Comparison of ENCODE assay signal across 1 cellular context in the genomic region with DNA sequence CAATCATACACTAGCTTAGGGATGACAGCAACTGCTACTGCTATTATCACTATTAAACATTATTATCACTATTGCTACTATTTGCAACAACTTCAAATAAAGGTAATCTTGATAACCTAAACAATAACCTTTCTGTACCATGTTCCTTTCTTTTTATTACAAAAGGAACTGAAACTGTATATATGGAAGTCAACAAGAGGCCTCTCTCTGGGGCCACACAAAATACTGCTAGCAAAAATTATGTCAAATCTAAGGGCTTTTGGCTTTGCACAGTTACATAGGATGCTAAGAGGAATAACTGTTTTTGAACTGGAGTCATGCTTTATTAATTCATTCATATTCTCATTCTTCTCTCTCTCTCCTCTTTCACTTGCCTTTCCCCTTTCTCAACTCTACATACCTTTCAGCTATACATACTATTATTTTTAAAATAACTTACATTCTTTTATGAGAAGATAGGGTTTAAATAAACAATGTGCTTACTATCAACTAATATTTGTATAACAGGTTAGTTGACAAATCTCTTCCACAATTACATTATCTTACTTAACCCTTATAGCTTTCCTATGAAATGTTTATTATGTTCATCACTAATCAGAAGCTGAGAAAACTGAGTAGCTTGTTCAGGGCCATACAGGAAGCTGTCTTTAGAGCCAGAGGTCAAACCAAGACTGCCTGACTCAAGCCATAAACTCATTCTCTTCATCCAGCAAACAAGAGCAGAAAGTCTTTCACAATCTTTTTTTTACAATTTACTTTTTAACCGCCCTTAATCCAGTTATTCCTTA.
TF ChIP-seq lines count a peak whose summit lies in the region.

No MANE protein-coding gene starts in this region.

TF ChIP-seq in HepG2, 621 proteins besides CTCF, POLR2A, EP300 and RAD21 (continued from another document and continues in another):
- TF ChIP-seq, protein P1, sequence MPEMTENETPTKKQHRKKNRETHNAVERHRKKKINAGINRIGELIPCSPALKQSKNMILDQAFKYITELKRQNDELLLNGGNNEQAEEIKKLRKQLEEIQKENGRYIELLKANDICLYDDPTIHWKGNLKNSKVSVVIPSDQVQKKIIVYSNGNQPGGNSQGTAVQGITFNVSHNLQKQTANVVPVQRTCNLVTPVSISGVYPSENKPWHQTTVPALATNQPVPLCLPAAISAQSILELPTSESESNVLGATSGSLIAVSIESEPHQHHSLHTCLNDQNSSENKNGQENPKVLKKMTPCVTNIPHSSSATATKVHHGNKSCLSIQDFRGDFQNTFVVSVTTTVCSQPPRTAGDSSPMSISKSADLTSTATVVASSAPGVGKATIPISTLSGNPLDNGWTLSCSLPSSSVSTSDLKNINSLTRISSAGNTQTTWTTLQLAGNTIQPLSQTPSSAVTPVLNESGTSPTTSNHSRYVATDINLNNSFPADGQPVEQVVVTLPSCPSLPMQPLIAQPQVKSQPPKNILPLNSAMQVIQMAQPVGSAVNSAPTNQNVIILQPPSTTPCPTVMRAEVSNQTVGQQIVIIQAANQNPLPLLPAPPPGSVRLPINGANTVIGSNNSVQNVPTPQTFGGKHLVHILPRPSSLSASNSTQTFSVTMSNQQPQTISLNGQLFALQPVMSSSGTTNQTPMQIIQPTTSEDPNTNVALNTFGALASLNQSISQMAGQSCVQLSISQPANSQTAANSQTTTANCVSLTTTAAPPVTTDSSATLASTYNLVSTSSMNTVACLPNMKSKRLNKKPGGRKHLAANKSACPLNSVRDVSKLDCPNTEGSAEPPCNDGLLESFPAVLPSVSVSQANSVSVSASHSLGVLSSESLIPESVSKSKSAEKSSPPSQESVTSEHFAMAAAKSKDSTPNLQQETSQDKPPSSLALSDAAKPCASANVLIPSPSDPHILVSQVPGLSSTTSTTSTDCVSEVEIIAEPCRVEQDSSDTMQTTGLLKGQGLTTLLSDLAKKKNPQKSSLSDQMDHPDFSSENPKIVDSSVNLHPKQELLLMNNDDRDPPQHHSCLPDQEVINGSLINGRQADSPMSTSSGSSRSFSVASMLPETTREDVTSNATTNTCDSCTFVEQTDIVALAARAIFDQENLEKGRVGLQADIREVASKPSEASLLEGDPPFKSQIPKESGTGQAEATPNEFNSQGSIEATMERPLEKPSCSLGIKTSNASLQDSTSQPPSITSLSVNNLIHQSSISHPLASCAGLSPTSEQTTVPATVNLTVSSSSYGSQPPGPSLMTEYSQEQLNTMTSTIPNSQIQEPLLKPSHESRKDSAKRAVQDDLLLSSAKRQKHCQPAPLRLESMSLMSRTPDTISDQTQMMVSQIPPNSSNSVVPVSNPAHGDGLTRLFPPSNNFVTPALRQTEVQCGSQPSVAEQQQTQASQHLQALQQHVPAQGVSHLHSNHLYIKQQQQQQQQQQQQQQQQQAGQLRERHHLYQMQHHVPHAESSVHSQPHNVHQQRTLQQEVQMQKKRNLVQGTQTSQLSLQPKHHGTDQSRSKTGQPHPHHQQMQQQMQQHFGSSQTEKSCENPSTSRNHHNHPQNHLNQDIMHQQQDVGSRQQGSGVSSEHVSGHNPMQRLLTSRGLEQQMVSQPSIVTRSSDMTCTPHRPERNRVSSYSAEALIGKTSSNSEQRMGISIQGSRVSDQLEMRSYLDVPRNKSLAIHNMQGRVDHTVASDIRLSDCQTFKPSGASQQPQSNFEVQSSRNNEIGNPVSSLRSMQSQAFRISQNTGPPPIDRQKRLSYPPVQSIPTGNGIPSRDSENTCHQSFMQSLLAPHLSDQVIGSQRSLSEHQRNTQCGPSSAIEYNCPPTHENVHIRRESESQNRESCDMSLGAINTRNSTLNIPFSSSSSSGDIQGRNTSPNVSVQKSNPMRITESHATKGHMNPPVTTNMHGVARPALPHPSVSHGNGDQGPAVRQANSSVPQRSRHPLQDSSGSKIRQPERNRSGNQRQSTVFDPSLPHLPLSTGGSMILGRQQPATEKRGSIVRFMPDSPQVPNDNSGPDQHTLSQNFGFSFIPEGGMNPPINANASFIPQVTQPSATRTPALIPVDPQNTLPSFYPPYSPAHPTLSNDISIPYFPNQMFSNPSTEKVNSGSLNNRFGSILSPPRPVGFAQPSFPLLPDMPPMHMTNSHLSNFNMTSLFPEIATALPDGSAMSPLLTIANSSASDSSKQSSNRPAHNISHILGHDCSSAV (CRISPR knock-in tag; IDR thresholded peaks at IDR 0.05; ENCODE audit: borderline replicate concordance) = no peak
- TF ChIP-seq, protein P2, sequence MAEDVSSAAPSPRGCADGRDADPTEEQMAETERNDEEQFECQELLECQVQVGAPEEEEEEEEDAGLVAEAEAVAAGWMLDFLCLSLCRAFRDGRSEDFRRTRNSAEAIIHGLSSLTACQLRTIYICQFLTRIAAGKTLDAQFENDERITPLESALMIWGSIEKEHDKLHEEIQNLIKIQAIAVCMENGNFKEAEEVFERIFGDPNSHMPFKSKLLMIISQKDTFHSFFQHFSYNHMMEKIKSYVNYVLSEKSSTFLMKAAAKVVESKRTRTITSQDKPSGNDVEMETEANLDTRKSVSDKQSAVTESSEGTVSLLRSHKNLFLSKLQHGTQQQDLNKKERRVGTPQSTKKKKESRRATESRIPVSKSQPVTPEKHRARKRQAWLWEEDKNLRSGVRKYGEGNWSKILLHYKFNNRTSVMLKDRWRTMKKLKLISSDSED (CRISPR knock-in tag; IDR thresholded peaks at IDR 0.05) = no peak
- no peak for TF ChIP-seq WIZ (CRISPR knock-in tag; IDR thresholded peaks at IDR 0.05)
- TF ChIP-seq SOX13 (IDR thresholded peaks at IDR 0.05) = no peak
- 0 out of 4 replicates have a peak, but pooled peaks of 1 of the 2 experiments have one; percentile 14 for TF ChIP-seq SOX13 (CRISPR knock-in tag; conservative IDR thresholded peaks at IDR 0.05 in 1 of 2, IDR thresholded peaks at IDR 0.05 in 1 of 2)
- 0 out of 2 replicates have a peak, but pooled peaks have one; percentile 6 for TF ChIP-seq THAP11 (CRISPR knock-in tag; IDR thresholded peaks at IDR 0.05)
- TF ChIP-seq FOXA1 (IDR thresholded peaks at IDR 0.05) = 0 out of 2 replicates have a peak, but pooled peaks have one; percentile 38
- TF ChIP-seq FOXA1 (CRISPR knock-in tag; IDR thresholded peaks at IDR 0.05) = no peak
- no peak; a peak in 1 of 4 replicates for TF ChIP-seq KLF16 (CRISPR knock-in tag; IDR thresholded peaks at IDR 0.05)
- TF ChIP-seq, protein P3, sequence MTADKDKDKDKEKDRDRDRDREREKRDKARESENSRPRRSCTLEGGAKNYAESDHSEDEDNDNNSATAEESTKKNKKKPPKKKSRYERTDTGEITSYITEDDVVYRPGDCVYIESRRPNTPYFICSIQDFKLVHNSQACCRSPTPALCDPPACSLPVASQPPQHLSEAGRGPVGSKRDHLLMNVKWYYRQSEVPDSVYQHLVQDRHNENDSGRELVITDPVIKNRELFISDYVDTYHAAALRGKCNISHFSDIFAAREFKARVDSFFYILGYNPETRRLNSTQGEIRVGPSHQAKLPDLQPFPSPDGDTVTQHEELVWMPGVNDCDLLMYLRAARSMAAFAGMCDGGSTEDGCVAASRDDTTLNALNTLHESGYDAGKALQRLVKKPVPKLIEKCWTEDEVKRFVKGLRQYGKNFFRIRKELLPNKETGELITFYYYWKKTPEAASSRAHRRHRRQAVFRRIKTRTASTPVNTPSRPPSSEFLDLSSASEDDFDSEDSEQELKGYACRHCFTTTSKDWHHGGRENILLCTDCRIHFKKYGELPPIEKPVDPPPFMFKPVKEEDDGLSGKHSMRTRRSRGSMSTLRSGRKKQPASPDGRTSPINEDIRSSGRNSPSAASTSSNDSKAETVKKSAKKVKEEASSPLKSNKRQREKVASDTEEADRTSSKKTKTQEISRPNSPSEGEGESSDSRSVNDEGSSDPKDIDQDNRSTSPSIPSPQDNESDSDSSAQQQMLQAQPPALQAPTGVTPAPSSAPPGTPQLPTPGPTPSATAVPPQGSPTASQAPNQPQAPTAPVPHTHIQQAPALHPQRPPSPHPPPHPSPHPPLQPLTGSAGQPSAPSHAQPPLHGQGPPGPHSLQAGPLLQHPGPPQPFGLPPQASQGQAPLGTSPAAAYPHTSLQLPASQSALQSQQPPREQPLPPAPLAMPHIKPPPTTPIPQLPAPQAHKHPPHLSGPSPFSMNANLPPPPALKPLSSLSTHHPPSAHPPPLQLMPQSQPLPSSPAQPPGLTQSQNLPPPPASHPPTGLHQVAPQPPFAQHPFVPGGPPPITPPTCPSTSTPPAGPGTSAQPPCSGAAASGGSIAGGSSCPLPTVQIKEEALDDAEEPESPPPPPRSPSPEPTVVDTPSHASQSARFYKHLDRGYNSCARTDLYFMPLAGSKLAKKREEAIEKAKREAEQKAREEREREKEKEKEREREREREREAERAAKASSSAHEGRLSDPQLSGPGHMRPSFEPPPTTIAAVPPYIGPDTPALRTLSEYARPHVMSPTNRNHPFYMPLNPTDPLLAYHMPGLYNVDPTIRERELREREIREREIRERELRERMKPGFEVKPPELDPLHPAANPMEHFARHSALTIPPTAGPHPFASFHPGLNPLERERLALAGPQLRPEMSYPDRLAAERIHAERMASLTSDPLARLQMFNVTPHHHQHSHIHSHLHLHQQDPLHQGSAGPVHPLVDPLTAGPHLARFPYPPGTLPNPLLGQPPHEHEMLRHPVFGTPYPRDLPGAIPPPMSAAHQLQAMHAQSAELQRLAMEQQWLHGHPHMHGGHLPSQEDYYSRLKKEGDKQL (CRISPR knock-in tag; IDR thresholded peaks at IDR 0.05; ENCODE audit: low read depth) = no peak
- TF ChIP-seq KLF15 (CRISPR knock-in tag; IDR thresholded peaks at IDR 0.05; ENCODE audit: borderline replicate concordance) = no peak
- no peak for TF ChIP-seq ZNF570 (CRISPR knock-in tag; IDR thresholded peaks at IDR 0.05; ENCODE audit: borderline replicate concordance)
- TF ChIP-seq ZSCAN29 (CRISPR knock-in tag; conservative IDR thresholded peaks at IDR 0.05) = no peak
- no peak for TF ChIP-seq HOXA3 (CRISPR knock-in tag; IDR thresholded peaks at IDR 0.05)
- TF ChIP-seq RXRB (CRISPR knock-in tag; IDR thresholded peaks at IDR 0.05; ENCODE audit: borderline replicate concordance) = no peak
- TF ChIP-seq, protein P4, sequence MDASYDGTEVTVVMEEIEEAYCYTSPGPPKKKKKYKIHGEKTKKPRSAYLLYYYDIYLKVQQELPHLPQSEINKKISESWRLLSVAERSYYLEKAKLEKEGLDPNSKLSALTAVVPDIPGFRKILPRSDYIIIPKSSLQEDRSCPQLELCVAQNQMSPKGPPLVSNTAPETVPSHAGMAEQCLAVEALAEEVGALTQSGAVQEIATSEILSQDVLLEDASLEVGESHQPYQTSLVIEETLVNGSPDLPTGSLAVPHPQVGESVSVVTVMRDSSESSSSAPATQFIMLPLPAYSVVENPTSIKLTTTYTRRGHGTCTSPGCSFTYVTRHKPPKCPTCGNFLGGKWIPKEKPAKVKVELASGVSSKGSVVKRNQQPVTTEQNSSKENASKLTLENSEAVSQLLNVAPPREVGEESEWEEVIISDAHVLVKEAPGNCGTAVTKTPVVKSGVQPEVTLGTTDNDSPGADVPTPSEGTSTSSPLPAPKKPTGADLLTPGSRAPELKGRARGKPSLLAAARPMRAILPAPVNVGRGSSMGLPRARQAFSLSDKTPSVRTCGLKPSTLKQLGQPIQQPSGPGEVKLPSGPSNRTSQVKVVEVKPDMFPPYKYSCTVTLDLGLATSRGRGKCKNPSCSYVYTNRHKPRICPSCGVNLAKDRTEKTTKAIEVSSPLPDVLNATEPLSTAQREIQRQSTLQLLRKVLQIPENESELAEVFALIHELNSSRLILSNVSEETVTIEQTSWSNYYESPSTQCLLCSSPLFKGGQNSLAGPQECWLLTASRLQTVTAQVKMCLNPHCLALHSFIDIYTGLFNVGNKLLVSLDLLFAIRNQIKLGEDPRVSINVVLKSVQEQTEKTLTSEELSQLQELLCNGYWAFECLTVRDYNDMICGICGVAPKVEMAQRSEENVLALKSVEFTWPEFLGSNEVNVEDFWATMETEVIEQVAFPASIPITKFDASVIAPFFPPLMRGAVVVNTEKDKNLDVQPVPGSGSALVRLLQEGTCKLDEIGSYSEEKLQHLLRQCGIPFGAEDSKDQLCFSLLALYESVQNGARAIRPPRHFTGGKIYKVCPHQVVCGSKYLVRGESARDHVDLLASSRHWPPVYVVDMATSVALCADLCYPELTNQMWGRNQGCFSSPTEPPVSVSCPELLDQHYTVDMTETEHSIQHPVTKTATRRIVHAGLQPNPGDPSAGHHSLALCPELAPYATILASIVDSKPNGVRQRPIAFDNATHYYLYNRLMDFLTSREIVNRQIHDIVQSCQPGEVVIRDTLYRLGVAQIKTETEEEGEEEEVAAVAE (CRISPR knock-in tag; IDR thresholded peaks at IDR 0.05; ENCODE audit: borderline replicate concordance) = no peak
- TF ChIP-seq ZNF652 (CRISPR knock-in tag; IDR thresholded peaks at IDR 0.05; ENCODE audit: borderline replicate concordance, low read depth) = peak; percentile 51; the same call in 1 of the 2 replicates
- no peak for TF ChIP-seq ZNF775 (CRISPR knock-in tag; IDR thresholded peaks at IDR 0.05; ENCODE audit: borderline replicate concordance)
- TF ChIP-seq TEAD2 (CRISPR knock-in tag; IDR thresholded peaks at IDR 0.05) = no peak
- TF ChIP-seq, protein P5, sequence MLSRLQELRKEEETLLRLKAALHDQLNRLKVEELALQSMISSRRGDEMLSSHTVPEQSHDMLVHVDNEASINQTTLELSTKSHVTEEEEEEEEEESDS (CRISPR knock-in tag; IDR thresholded peaks at IDR 0.05; ENCODE audit: borderline replicate concordance) = no peak
- no peak for TF ChIP-seq ZNF556 (CRISPR knock-in tag; IDR thresholded peaks at IDR 0.05; ENCODE audit: borderline replicate concordance)
- TF ChIP-seq SNAPC2 (CRISPR knock-in tag; IDR thresholded peaks at IDR 0.05) = 0 out of 2 replicates have a peak, but pooled peaks have one; percentile 44
- TF ChIP-seq ZNF382 (CRISPR knock-in tag; IDR thresholded peaks at IDR 0.05; ENCODE audit: borderline replicate concordance) = no peak
- no peak for TF ChIP-seq ZNF326 (CRISPR knock-in tag; IDR thresholded peaks at IDR 0.05; ENCODE audit: borderline replicate concordance)
- no peak for TF ChIP-seq MYC (CRISPR knock-in tag; IDR thresholded peaks at IDR 0.05; ENCODE audit: borderline replicate concordance)
- 0 out of 2 replicates have a peak, but pooled peaks have one; percentile 4 for TF ChIP-seq FOXA3 (CRISPR knock-in tag; IDR thresholded peaks at IDR 0.05)
- TF ChIP-seq CEBPG (CRISPR knock-in tag; IDR thresholded peaks at IDR 0.05) = 0 out of 2 replicates have a peak, but pooled peaks have one; percentile 2
- TF ChIP-seq, protein P6, sequence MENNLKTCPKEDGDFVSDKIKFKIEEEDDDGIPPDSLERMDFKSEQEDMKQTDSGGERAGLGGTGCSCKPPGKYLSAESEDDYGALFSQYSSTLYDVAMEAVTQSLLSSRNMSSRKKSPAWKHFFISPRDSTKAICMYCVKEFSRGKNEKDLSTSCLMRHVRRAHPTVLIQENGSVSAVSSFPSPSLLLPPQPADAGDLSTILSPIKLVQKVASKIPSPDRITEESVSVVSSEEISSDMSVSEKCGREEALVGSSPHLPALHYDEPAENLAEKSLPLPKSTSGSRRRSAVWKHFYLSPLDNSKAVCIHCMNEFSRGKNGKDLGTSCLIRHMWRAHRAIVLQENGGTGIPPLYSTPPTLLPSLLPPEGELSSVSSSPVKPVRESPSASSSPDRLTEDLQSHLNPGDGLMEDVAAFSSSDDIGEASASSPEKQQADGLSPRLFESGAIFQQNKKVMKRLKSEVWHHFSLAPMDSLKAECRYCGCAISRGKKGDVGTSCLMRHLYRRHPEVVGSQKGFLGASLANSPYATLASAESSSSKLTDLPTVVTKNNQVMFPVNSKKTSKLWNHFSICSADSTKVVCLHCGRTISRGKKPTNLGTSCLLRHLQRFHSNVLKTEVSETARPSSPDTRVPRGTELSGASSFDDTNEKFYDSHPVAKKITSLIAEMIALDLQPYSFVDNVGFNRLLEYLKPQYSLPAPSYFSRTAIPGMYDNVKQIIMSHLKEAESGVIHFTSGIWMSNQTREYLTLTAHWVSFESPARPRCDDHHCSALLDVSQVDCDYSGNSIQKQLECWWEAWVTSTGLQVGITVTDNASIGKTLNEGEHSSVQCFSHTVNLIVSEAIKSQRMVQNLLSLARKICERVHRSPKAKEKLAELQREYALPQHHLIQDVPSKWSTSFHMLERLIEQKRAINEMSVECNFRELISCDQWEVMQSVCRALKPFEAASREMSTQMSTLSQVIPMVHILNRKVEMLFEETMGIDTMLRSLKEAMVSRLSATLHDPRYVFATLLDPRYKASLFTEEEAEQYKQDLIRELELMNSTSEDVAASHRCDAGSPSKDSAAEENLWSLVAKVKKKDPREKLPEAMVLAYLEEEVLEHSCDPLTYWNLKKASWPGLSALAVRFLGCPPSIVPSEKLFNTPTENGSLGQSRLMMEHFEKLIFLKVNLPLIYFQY (CRISPR knock-in tag; IDR thresholded peaks at IDR 0.05; ENCODE audit: borderline replicate concordance) = no peak
